Comparison of ENCODE assay signal across 1 cellular context in the genomic region with DNA sequence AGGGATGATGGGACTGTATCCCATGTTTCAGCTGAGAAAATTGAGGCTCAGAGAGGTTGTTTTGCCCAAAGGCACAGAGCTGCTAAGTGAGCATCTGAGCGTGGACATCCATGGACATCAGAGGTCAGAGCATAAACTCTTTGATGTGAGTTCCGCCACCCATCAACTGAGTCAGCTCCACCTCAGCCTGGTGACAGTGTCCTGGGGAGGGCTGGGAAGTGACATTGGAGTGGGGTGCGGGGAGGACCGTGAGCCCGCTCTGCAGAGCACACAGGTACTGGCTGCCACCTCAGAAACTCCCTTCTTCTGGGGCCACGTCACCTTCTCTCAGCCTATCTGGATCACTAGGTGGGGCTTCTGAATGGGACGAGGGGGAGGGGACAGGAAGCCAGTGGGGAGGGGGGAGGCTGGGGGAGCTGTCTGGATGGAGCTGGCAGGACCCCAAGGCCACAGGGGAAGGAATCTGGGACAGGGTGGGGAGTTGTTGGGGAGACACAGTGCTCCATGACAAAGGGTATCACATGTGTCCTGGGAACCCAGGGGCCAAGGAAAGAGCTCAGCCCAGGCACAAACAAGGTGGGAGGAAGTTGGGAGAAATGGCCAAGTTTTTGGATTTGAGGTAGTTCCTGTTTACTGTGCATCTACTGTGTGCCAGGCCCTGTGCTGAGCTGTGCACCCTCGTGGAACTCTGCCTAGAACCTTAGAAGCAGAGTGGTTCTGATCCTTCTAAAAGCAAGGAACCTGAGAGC.
TF ChIP-seq lines count a peak whose summit lies in the region.

No MANE protein-coding gene starts in this region.

TF ChIP-seq in WTC11, 78 proteins besides CTCF, POLR2A, EP300 and RAD21:
- TF ChIP-seq, protein P1, sequence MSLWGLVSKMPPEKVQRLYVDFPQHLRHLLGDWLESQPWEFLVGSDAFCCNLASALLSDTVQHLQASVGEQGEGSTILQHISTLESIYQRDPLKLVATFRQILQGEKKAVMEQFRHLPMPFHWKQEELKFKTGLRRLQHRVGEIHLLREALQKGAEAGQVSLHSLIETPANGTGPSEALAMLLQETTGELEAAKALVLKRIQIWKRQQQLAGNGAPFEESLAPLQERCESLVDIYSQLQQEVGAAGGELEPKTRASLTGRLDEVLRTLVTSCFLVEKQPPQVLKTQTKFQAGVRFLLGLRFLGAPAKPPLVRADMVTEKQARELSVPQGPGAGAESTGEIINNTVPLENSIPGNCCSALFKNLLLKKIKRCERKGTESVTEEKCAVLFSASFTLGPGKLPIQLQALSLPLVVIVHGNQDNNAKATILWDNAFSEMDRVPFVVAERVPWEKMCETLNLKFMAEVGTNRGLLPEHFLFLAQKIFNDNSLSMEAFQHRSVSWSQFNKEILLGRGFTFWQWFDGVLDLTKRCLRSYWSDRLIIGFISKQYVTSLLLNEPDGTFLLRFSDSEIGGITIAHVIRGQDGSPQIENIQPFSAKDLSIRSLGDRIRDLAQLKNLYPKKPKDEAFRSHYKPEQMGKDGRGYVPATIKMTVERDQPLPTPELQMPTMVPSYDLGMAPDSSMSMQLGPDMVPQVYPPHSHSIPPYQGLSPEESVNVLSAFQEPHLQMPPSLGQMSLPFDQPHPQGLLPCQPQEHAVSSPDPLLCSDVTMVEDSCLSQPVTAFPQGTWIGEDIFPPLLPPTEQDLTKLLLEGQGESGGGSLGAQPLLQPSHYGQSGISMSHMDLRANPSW (CRISPR knock-in tag; conservative IDR thresholded peaks at IDR 0.05; ENCODE audit: low read depth): no peak
- TF ChIP-seq, protein P2, sequence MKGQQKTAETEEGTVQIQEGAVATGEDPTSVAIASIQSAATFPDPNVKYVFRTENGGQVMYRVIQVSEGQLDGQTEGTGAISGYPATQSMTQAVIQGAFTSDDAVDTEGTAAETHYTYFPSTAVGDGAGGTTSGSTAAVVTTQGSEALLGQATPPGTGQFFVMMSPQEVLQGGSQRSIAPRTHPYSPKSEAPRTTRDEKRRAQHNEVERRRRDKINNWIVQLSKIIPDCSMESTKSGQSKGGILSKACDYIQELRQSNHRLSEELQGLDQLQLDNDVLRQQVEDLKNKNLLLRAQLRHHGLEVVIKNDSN (CRISPR knock-in tag; IDR thresholded peaks at IDR 0.05): no peak
- TF ChIP-seq, protein P3, sequence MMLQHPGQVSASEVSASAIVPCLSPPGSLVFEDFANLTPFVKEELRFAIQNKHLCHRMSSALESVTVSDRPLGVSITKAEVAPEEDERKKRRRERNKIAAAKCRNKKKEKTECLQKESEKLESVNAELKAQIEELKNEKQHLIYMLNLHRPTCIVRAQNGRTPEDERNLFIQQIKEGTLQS (CRISPR knock-in tag; conservative IDR thresholded peaks at IDR 0.05): no peak
- TF ChIP-seq ZNF396 (CRISPR knock-in tag; IDR thresholded peaks at IDR 0.05; ENCODE audit: borderline replicate concordance): no peak
- no peak for TF ChIP-seq ZNF263 (CRISPR knock-in tag; IDR thresholded peaks at IDR 0.05; ENCODE audit: low read depth)
- TF ChIP-seq, protein P4, sequence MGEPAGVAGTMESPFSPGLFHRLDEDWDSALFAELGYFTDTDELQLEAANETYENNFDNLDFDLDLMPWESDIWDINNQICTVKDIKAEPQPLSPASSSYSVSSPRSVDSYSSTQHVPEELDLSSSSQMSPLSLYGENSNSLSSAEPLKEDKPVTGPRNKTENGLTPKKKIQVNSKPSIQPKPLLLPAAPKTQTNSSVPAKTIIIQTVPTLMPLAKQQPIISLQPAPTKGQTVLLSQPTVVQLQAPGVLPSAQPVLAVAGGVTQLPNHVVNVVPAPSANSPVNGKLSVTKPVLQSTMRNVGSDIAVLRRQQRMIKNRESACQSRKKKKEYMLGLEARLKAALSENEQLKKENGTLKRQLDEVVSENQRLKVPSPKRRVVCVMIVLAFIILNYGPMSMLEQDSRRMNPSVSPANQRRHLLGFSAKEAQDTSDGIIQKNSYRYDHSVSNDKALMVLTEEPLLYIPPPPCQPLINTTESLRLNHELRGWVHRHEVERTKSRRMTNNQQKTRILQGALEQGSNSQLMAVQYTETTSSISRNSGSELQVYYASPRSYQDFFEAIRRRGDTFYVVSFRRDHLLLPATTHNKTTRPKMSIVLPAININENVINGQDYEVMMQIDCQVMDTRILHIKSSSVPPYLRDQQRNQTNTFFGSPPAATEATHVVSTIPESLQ (CRISPR knock-in tag; IDR thresholded peaks at IDR 0.05): no peak
- TF ChIP-seq NR2C2 (CRISPR knock-in tag; IDR thresholded peaks at IDR 0.05): no peak
- no peak for TF ChIP-seq SOX15 (CRISPR knock-in tag; IDR thresholded peaks at IDR 0.05)
- TF ChIP-seq, protein P5, sequence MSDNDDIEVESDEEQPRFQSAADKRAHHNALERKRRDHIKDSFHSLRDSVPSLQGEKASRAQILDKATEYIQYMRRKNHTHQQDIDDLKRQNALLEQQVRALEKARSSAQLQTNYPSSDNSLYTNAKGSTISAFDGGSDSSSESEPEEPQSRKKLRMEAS (CRISPR knock-in tag; IDR thresholded peaks at IDR 0.05): no peak
- no peak for TF ChIP-seq ZNF219 (CRISPR knock-in tag; IDR thresholded peaks at IDR 0.05; ENCODE audit: borderline replicate concordance)
- TF ChIP-seq NFATC4 (CRISPR knock-in tag; IDR thresholded peaks at IDR 0.05): no peak
- TF ChIP-seq, protein P6, sequence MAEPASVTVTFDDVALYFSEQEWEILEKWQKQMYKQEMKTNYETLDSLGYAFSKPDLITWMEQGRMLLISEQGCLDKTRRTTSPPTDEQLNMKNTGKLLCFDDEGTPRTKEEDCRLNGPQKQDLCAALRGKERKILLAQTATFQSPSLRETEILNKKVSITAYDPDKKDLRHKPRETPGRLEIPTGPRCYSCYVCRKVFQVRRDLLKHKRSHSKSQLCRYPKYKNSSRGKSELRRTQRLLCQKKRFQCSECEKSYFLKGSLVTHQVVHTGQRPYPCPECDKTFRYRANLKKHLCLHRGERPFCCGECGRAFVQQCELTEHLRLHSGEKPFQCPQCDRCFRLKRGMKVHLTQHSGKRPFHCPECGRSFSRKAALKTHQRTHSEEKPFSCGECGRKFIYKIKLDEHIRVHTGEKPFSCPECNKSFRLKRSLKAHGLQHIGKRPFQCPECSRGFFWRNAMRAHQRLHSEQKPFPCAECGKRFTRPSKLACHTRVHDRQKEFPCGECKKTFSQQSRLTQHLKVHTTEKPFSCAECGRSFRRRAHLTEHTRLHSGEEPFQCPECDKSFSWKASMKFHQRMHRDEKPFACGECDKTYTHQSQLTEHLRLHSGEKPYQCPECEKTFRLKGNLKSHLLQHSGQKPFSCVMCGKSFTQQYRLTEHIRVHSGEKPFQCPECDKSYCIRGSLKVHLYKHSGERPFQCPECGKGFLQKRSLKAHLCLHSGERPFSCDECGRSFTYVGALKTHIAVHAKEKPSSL (CRISPR knock-in tag; conservative IDR thresholded peaks at IDR 0.05): no peak
- TF ChIP-seq ZNF232 (CRISPR knock-in tag; IDR thresholded peaks at IDR 0.05): no peak
- TF ChIP-seq TCF7 (CRISPR knock-in tag; IDR thresholded peaks at IDR 0.05; ENCODE audit: low read depth): no peak
- TF ChIP-seq, protein P7, sequence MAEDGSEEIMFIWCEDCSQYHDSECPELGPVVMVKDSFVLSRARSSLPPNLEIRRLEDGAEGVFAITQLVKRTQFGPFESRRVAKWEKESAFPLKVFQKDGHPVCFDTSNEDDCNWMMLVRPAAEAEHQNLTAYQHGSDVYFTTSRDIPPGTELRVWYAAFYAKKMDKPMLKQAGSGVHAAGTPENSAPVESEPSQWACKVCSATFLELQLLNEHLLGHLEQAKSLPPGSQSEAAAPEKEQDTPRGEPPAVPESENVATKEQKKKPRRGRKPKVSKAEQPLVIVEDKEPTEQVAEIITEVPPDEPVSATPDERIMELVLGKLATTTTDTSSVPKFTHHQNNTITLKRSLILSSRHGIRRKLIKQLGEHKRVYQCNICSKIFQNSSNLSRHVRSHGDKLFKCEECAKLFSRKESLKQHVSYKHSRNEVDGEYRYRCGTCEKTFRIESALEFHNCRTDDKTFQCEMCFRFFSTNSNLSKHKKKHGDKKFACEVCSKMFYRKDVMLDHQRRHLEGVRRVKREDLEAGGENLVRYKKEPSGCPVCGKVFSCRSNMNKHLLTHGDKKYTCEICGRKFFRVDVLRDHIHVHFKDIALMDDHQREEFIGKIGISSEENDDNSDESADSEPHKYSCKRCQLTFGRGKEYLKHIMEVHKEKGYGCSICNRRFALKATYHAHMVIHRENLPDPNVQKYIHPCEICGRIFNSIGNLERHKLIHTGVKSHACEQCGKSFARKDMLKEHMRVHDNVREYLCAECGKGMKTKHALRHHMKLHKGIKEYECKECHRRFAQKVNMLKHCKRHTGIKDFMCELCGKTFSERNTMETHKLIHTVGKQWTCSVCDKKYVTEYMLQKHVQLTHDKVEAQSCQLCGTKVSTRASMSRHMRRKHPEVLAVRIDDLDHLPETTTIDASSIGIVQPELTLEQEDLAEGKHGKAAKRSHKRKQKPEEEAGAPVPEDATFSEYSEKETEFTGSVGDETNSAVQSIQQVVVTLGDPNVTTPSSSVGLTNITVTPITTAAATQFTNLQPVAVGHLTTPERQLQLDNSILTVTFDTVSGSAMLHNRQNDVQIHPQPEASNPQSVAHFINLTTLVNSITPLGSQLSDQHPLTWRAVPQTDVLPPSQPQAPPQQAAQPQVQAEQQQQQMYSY (CRISPR knock-in tag; IDR thresholded peaks at IDR 0.05): no peak
- no peak for TF ChIP-seq OVOL2 (CRISPR knock-in tag; IDR thresholded peaks at IDR 0.05; ENCODE audit: borderline replicate concordance)
- no peak for TF ChIP-seq NR3C1 (CRISPR knock-in tag; conservative IDR thresholded peaks at IDR 0.05; ENCODE audit: low read depth)
- no peak for TF ChIP-seq NFYB (CRISPR knock-in tag; conservative IDR thresholded peaks at IDR 0.05; ENCODE audit: low read depth)
- no peak for TF ChIP-seq MXD4 (CRISPR knock-in tag; IDR thresholded peaks at IDR 0.05; ENCODE audit: borderline replicate concordance)
- no peak for TF ChIP-seq MYBL2 (CRISPR knock-in tag; IDR thresholded peaks at IDR 0.05)
